Comparison of ENCODE assay signal across 1 cellular context in genomic region chr5:132429451-132430440, GRCh38.
TF ChIP-seq lines count a peak whose summit lies in the region.

No MANE protein-coding gene starts in this region.

TF ChIP-seq in K562, 482 proteins besides CTCF, POLR2A, EP300 and RAD21 (continued from another document):
- TF ChIP-seq E2F8 (IDR thresholded peaks at IDR 0.05; ENCODE audit: low read depth, partially characterized antibody) (no peak), BRF2 (IDR thresholded peaks at IDR 0.05; ENCODE audit: borderline replicate concordance, insufficient read depth, insufficient read length) (no peak), ELF1 (tag; IDR thresholded peaks at IDR 0.05) (0 out of 2 replicates have a peak, but pooled peaks have one; percentile 21), LCOR (CRISPR knock-in tag; IDR thresholded peaks at IDR 0.05) (no peak), OTX1 (CRISPR knock-in tag; IDR thresholded peaks at IDR 0.05) (no peak), HNRNPUL1 (IDR thresholded peaks at IDR 0.05; ENCODE audit: low read length) (no peak), ARID1B (IDR thresholded peaks at IDR 0.05) (peak; percentile 39), NCOR1 (IDR thresholded peaks at IDR 0.05) (peak; percentile 13; the same call in 1 of the 2 replicates), HNRNPH1 (optimal IDR thresholded peaks at IDR 0.05; ENCODE audit: low read depth, low read length) (no peak), CBFA2T3 (IDR thresholded peaks at IDR 0.05) (peak; percentile 57), LEF1 (IDR thresholded peaks at IDR 0.05) (no peak), FOXO4 (CRISPR knock-in tag; IDR thresholded peaks at IDR 0.05) (no peak), NBN (IDR thresholded peaks at IDR 0.05; ENCODE audit: low read depth) (no peak), CBX2 (IDR thresholded peaks at IDR 0.05; ENCODE audit: insufficient read depth, low read length, poor library complexity, severe bottlenecking) (no peak), NR2C2 (CRISPR knock-in tag; IDR thresholded peaks at IDR 0.05) (no peak), NR2C2 (tag; IDR thresholded peaks at IDR 0.05) (no peak), SRSF3 (IDR thresholded peaks at IDR 0.05; ENCODE audit: insufficient read depth, low read length) (no peak), FUS (optimal IDR thresholded peaks at IDR 0.05; ENCODE audit: low read depth, low read length) (no peak), MAFK (IDR thresholded peaks at IDR 0.05; ENCODE audit: low read length) (no peak), TEAD4 (IDR thresholded peaks at IDR 0.05; ENCODE audit: low read length) (peak; percentile 36; the same call in 1 of the 2 replicates), TEAD4 (CRISPR knock-in tag; IDR thresholded peaks at IDR 0.05; ENCODE audit: borderline replicate concordance) (no peak), ZFX (CRISPR knock-in tag; IDR thresholded peaks at IDR 0.05) (no peak), POLR3A (IDR thresholded peaks at IDR 0.05; ENCODE audit: borderline replicate concordance, extremely low read depth, insufficient read depth, insufficient read length) (no peak), ZNF695 (CRISPR knock-in tag; IDR thresholded peaks at IDR 0.05) (no peak), PTBP1 (IDR thresholded peaks at IDR 0.05; ENCODE audit: low read depth, low read length) (no peak), PRMT5 (CRISPR knock-in tag; IDR thresholded peaks at IDR 0.05) (no peak)
- TF ChIP-seq, protein P1, sequence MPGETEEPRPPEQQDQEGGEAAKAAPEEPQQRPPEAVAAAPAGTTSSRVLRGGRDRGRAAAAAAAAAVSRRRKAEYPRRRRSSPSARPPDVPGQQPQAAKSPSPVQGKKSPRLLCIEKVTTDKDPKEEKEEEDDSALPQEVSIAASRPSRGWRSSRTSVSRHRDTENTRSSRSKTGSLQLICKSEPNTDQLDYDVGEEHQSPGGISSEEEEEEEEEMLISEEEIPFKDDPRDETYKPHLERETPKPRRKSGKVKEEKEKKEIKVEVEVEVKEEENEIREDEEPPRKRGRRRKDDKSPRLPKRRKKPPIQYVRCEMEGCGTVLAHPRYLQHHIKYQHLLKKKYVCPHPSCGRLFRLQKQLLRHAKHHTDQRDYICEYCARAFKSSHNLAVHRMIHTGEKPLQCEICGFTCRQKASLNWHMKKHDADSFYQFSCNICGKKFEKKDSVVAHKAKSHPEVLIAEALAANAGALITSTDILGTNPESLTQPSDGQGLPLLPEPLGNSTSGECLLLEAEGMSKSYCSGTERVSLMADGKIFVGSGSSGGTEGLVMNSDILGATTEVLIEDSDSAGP (CRISPR knock-in tag; IDR thresholded peaks at IDR 0.05) = no peak
- TF ChIP-seq, protein P2, sequence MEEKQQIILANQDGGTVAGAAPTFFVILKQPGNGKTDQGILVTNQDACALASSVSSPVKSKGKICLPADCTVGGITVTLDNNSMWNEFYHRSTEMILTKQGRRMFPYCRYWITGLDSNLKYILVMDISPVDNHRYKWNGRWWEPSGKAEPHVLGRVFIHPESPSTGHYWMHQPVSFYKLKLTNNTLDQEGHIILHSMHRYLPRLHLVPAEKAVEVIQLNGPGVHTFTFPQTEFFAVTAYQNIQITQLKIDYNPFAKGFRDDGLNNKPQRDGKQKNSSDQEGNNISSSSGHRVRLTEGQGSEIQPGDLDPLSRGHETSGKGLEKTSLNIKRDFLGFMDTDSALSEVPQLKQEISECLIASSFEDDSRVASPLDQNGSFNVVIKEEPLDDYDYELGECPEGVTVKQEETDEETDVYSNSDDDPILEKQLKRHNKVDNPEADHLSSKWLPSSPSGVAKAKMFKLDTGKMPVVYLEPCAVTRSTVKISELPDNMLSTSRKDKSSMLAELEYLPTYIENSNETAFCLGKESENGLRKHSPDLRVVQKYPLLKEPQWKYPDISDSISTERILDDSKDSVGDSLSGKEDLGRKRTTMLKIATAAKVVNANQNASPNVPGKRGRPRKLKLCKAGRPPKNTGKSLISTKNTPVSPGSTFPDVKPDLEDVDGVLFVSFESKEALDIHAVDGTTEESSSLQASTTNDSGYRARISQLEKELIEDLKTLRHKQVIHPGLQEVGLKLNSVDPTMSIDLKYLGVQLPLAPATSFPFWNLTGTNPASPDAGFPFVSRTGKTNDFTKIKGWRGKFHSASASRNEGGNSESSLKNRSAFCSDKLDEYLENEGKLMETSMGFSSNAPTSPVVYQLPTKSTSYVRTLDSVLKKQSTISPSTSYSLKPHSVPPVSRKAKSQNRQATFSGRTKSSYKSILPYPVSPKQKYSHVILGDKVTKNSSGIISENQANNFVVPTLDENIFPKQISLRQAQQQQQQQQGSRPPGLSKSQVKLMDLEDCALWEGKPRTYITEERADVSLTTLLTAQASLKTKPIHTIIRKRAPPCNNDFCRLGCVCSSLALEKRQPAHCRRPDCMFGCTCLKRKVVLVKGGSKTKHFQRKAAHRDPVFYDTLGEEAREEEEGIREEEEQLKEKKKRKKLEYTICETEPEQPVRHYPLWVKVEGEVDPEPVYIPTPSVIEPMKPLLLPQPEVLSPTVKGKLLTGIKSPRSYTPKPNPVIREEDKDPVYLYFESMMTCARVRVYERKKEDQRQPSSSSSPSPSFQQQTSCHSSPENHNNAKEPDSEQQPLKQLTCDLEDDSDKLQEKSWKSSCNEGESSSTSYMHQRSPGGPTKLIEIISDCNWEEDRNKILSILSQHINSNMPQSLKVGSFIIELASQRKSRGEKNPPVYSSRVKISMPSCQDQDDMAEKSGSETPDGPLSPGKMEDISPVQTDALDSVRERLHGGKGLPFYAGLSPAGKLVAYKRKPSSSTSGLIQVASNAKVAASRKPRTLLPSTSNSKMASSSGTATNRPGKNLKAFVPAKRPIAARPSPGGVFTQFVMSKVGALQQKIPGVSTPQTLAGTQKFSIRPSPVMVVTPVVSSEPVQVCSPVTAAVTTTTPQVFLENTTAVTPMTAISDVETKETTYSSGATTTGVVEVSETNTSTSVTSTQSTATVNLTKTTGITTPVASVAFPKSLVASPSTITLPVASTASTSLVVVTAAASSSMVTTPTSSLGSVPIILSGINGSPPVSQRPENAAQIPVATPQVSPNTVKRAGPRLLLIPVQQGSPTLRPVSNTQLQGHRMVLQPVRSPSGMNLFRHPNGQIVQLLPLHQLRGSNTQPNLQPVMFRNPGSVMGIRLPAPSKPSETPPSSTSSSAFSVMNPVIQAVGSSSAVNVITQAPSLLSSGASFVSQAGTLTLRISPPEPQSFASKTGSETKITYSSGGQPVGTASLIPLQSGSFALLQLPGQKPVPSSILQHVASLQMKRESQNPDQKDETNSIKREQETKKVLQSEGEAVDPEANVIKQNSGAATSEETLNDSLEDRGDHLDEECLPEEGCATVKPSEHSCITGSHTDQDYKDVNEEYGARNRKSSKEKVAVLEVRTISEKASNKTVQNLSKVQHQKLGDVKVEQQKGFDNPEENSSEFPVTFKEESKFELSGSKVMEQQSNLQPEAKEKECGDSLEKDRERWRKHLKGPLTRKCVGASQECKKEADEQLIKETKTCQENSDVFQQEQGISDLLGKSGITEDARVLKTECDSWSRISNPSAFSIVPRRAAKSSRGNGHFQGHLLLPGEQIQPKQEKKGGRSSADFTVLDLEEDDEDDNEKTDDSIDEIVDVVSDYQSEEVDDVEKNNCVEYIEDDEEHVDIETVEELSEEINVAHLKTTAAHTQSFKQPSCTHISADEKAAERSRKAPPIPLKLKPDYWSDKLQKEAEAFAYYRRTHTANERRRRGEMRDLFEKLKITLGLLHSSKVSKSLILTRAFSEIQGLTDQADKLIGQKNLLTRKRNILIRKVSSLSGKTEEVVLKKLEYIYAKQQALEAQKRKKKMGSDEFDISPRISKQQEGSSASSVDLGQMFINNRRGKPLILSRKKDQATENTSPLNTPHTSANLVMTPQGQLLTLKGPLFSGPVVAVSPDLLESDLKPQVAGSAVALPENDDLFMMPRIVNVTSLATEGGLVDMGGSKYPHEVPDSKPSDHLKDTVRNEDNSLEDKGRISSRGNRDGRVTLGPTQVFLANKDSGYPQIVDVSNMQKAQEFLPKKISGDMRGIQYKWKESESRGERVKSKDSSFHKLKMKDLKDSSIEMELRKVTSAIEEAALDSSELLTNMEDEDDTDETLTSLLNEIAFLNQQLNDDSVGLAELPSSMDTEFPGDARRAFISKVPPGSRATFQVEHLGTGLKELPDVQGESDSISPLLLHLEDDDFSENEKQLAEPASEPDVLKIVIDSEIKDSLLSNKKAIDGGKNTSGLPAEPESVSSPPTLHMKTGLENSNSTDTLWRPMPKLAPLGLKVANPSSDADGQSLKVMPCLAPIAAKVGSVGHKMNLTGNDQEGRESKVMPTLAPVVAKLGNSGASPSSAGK (IDR thresholded peaks at IDR 0.05) = no peak
TF ChIP-seq in K562: peak in this region for 7.
